Comparison of ENCODE assay signal across 8 cellular contexts in genomic region chr10:1050555-1050954, GRCh38.
A peak's percentile ranks its signal among the peaks of the same experiment; 100 is the strongest.
DNase-seq lines count a peak whose midpoint lies in the region; ATAC-seq and TF ChIP-seq lines count a peak whose summit lies in the region.

No MANE protein-coding gene starts in this region.

- H3K4me3 ChIP-seq in SK-N-MC (peak overlapping the region; percentile 91), retinal pigment epithelial cell (ENCODE audit: low read length) (peak overlapping the region; percentile 82)

- no peak for TF ChIP-seq CTCF in retinal pigment epithelial cell (conservative IDR thresholded peaks at IDR 0.05; ENCODE audit: low read depth, low read length)

- 0 out of 2 replicates have a peak overlapping the region, but pooled peaks have one; percentile 76 for H3K27ac ChIP-seq in SK-N-MC

- ATAC-seq in HG03469 (IDR thresholded peaks at IDR 0.05; ENCODE audit: unreplicated experiment), result no peak
- no peak for ATAC-seq in activated CD4-positive, CD25-positive, alpha-beta regulatory T cell treated with anti-CD3 and anti-CD28 coated beads, Interleukin-2, amount 50 U/mL, for 24 hours

- H3K9me3 ChIP-seq in SK-N-MC (ENCODE audit: low read depth, low read length), result no peaks in the 10 kb centered on the region

- DNase-seq in activated T-cell treated with anti-CD3 and anti-CD28 coated beads, Interleukin-2, amount 50 U/mL, for 1 hour, result peak; percentile 51
- no peak for DNase-seq in activated T-cell treated with anti-CD3 and anti-CD28 coated beads for 4 hours
- no peak for DNase-seq in SK-N-MC (ENCODE audit: low read depth, low spot score)
- peak; percentile 50 for DNase-seq in effector CD4-positive, alpha-beta T cell
- DNase-seq in retinal pigment epithelial cell (ENCODE audit: low read depth), result no peak
- no peak for DNase-seq in cortex of kidney (lab: John Stamatoyannopoulos, UW)

- H3K36me3 ChIP-seq in SK-N-MC (ENCODE audit: insufficient read depth, low read length), result peaks cover 8% of the 10 kb centered on the region

- H3K9ac ChIP-seq in SK-N-MC (ENCODE audit: insufficient read length), result peak overlapping the region; percentile 82

Comparison
In these comparisons a context has a peak if more than half of its experiments do, and no peak if none do; other contexts are left out.
1. DNase-seq: peak in activated T-cell treated with anti-CD3 and anti-CD28 coated beads, Interleukin-2, amount 50 U/mL, for 1 hour (single experiment) and effector CD4-positive, alpha-beta T cell (single experiment); none in activated T-cell treated with anti-CD3 and anti-CD28 coated beads for 4 hours (single experiment), SK-N-MC (single experiment), retinal pigment epithelial cell (single experiment) and cortex of kidney (single experiment).